1 cellular context compared by ENCODE assay signal in genomic region chr12:98606367-98606985, GRCh38.
A peak's percentile ranks its signal among the peaks of the same experiment; 100 is the strongest.
TF ChIP-seq lines count a peak whose summit lies in the region.

No MANE protein-coding gene starts in this region.

TF ChIP-seq in K562, 482 proteins besides CTCF, POLR2A, EP300 and RAD21:
- TF ChIP-seq, protein P1, sequence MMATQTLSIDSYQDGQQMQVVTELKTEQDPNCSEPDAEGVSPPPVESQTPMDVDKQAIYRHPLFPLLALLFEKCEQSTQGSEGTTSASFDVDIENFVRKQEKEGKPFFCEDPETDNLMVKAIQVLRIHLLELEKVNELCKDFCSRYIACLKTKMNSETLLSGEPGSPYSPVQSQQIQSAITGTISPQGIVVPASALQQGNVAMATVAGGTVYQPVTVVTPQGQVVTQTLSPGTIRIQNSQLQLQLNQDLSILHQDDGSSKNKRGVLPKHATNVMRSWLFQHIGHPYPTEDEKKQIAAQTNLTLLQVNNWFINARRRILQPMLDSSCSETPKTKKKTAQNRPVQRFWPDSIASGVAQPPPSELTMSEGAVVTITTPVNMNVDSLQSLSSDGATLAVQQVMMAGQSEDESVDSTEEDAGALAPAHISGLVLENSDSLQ (IDR thresholded peaks at IDR 0.05): 0 out of 2 replicates have a peak, but pooled peaks have one; percentile 4
- no peak for TF ChIP-seq ZFP1 (CRISPR knock-in tag; IDR thresholded peaks at IDR 0.05)
